In genomic region chr16:51527349-51527748, GRCh38 we compare ENCODE assay signal across 15 cellular contexts.
DNase-seq lines count a peak whose midpoint lies in the region; ATAC-seq and TF ChIP-seq lines count a peak whose summit lies in the region.
"Had no signal": no experiment of that assay in that cellular context is flagged by ENCODE, and none has a peak within 500 bp of the region (broad histone marks: within the 10 kb centered on the region; RNA-seq: fewer than 3 reads in every experiment).

No MANE protein-coding gene starts in this region.

- H3K27me3 Mint-ChIP-seq in H9 (ENCODE audit: low read depth) (no peaks in the 10 kb centered on the region), endodermal cell (ENCODE audit: insufficient read depth) (no peaks in the 10 kb centered on the region), progenitor cell of endocrine pancreas (peaks cover 14% of the 10 kb centered on the region)
- H3K27me3 Mint-ChIP-seq: CD4-positive, alpha-beta memory T cell had no signal

- H4K5ac ChIP-seq in H9 (ENCODE audit: insufficient read length, low read depth, low read length), result no peak overlapping the region

- no peaks in the 10 kb centered on the region for H3K23me2 ChIP-seq in H9 (ENCODE audit: insufficient read length, low read depth, low read length, poor library complexity, severe bottlenecking)

- POLR2A ChIA-PET in PC-3 (lab: Charles Lee; ENCODE audit: unreplicated experiment), result no interaction called here

- BruUV-seq in PC-3 (replicated peaks; lab: Mats Ljungman, UMichigan), result no TSS peak

- CTCF ChIA-PET in PC-3 (lab: Charles Lee), result no interaction called here

- H2AK5ac ChIP-seq in H9 (ENCODE audit: insufficient read length, low read length), result no peak overlapping the region

- no peak for DNase-seq in H9
- DNase-seq in endodermal cell, result no peak
- DNase-seq in right lobe of liver, result no peak
- no peak for DNase-seq in progenitor cell of endocrine pancreas (ENCODE audit: low spot score, unreplicated experiment)
- DNase-seq in PC-3, result no peak
- DNase-seq: 8988T; CD4-positive, alpha-beta memory T cell; DMS153; DMS79; GDM1 had no signal

- H3F3A ChIP-seq in PC-3 (ENCODE audit: low read length, unreplicated experiment), result no peaks in the 10 kb centered on the region

- H3K4me1 ChIP-seq in H9 (ENCODE audit: insufficient read depth, low read length), result no peaks in the 10 kb centered on the region
- H3K4me1 ChIP-seq in endodermal cell (ENCODE audit: control insufficient read depth, insufficient read depth, low read length), result peaks cover 5% of the 10 kb centered on the region
- peaks cover 0 to 32% (median 7%) of the 10 kb centered on the region in 4 donors for H3K4me1 ChIP-seq in right lobe of liver
- no peaks in the 10 kb centered on the region for H3K4me1 ChIP-seq in PC-3 (ENCODE audit: insufficient read depth, low read length)
- H3K4me1 ChIP-seq: BLaER1, HAP-1 had no signal

- H3K56ac ChIP-seq in H9 (ENCODE audit: insufficient read length, low read depth, low read length), result no peak overlapping the region

- WGBS in H9 (ENCODE audit: extremely low coverage, insufficient read length, low lambda C conversion rate), result no CpG with 5 or more reads among the region's 6 CpGs
- 97% methylated on average over 6 of the region's 6 CpGs for WGBS in endodermal cell (ENCODE audit: insufficient coverage in 1 of 2, insufficient read length in 1 of 2), 2 experiments
- WGBS in right lobe of liver (ENCODE audit: insufficient coverage, low coverage, low lambda C conversion rate, missing lambda C conversion rate), result 61% methylated on average over 3 of the region's 6 CpGs

- no peak overlapping the region for H3K4ac ChIP-seq in H9 (ENCODE audit: low read depth, low read length)

- H3K23ac ChIP-seq in H9 (ENCODE audit: insufficient read length, low read depth, low read length), result no peak overlapping the region

- H2BK20ac ChIP-seq in H9 (ENCODE audit: low read depth, low read length, poor library complexity, severe bottlenecking), result no peak overlapping the region

- H3K18ac ChIP-seq in H9 (ENCODE audit: insufficient read length, low read depth, low read length), result no peak overlapping the region

- intact Hi-C loops in right lobe of liver (cut with DNase I), result no loop called here
- intact Hi-C loops in PC-3 (cut with micrococcal nuclease), result no loop called here

- H3T11ph ChIP-seq in H9 (ENCODE audit: low read length), result no peak overlapping the region

- no peak overlapping the region for H3K4me3 Mint-ChIP-seq in H9
- H3K4me3 Mint-ChIP-seq in endodermal cell, result no peak overlapping the region
- no peak overlapping the region for H3K4me3 Mint-ChIP-seq in progenitor cell of endocrine pancreas (ENCODE audit: low read depth)
- H3K4me3 Mint-ChIP-seq: CD14-positive monocyte; CD4-positive, alpha-beta memory T cell had no signal

- no peak overlapping the region for H4K91ac ChIP-seq in H9 (ENCODE audit: insufficient read length, low read depth, low read length)

- H3K27ac Mint-ChIP-seq in H9, result no peak overlapping the region
- H3K27ac Mint-ChIP-seq in endodermal cell, result peak overlapping the region; percentile 44
- peak overlapping the region; percentile 84 for H3K27ac Mint-ChIP-seq in progenitor cell of endocrine pancreas
- H3K27ac Mint-ChIP-seq: CD14-positive monocyte; CD4-positive, alpha-beta memory T cell had no signal

- no peak overlapping the region for H2BK15ac ChIP-seq in H9 (ENCODE audit: low read depth, low read length)

- H3K27ac ChIP-seq in H9 (ENCODE audit: insufficient read length, low read depth, low read length) (no peak overlapping the region), endodermal cell (ENCODE audit: low read depth, low read length) (no peak overlapping the region), right lobe of liver (peak overlapping the region; percentile 4 to 86 (median 85)), PC-3 (ENCODE audit: low read length) (no peak overlapping the region)
- H3K27ac ChIP-seq: BLaER1 had no signal

- ATAC-seq in right lobe of liver (no peak), HG03432 (IDR thresholded peaks at IDR 0.05; ENCODE audit: unreplicated experiment) (no peak), HG03378 (IDR thresholded peaks at IDR 0.05; ENCODE audit: unreplicated experiment) (no peak), PC-3 (no peak)

- H3K9me3 Mint-ChIP-seq in H9 (peaks cover 4 to 7% of the 10 kb centered on the region in 2 experiments), endodermal cell (peaks cover 6% of the 10 kb centered on the region), progenitor cell of endocrine pancreas (ENCODE audit: low read depth) (peaks cover 2% of the 10 kb centered on the region)

- no peak overlapping the region for H3K4me3 ChIP-seq in endodermal cell (ENCODE audit: low read length)
- no peak overlapping the region for H3K4me3 ChIP-seq in right lobe of liver
- no peak overlapping the region for H3K4me3 ChIP-seq in PC-3 (ENCODE audit: low read length)
- H3K4me3 ChIP-seq: BLaER1, HAP-1 had no signal

- H3K27me3 ChIP-seq in H9 (ENCODE audit: insufficient read depth, low read length), result no peaks in the 10 kb centered on the region
- H3K27me3 ChIP-seq in endodermal cell (ENCODE audit: control insufficient read depth, insufficient read depth, low read length, poor library complexity, severe bottlenecking), result no peaks in the 10 kb centered on the region
- no peaks in the 10 kb centered on the region for H3K27me3 ChIP-seq in right lobe of liver
- no peaks in the 10 kb centered on the region for H3K27me3 ChIP-seq in PC-3 (ENCODE audit: low read length)
- H3K27me3 ChIP-seq: BLaER1 had no signal

- H3K79me1 ChIP-seq in H9 (ENCODE audit: insufficient read depth, low read depth, low read length, poor library complexity, severe bottlenecking), result no peaks in the 10 kb centered on the region

- H3K9me3 ChIP-seq in H9 (ENCODE audit: control insufficient read depth, low read depth, low read length) (no peaks in the 10 kb centered on the region), endodermal cell (ENCODE audit: control insufficient read depth, low read length) (peaks cover 2% of the 10 kb centered on the region), right lobe of liver (no peaks in the 10 kb centered on the region), PC-3 (ENCODE audit: low read length) (no peaks in the 10 kb centered on the region)
- H3K9me3 ChIP-seq: HAP-1 had no signal

- no peaks in the 10 kb centered on the region for H3K36me3 ChIP-seq in endodermal cell (ENCODE audit: control insufficient read depth, insufficient read depth, low read length)
- H3K36me3 ChIP-seq in right lobe of liver, result no peaks in the 10 kb centered on the region
- H3K36me3 ChIP-seq in PC-3 (ENCODE audit: low read depth, low read length), result no peaks in the 10 kb centered on the region
- H3K36me3 ChIP-seq: BLaER1, HAP-1 had no signal

- H3K4me1 Mint-ChIP-seq in H9 (peaks cover 22 to 26% of the 10 kb centered on the region in 2 experiments), endodermal cell (peaks cover 28% of the 10 kb centered on the region), progenitor cell of endocrine pancreas (ENCODE audit: low read depth) (peaks cover 20% of the 10 kb centered on the region)
- H3K4me1 Mint-ChIP-seq: CD14-positive monocyte; CD4-positive, alpha-beta memory T cell had no signal

- no peak overlapping the region for H2BK5ac ChIP-seq in H9 (ENCODE audit: insufficient read length, low read length)

- H4K20me1 ChIP-seq in H9 (ENCODE audit: control insufficient read depth, insufficient read depth, insufficient read length) (no peaks in the 10 kb centered on the region), PC-3 (ENCODE audit: low read length) (no peaks in the 10 kb centered on the region)
- H4K20me1 ChIP-seq: BLaER1 had no signal

- H2BK12ac ChIP-seq in H9 (ENCODE audit: insufficient read length, low read depth, low read length), result peak overlapping the region; percentile 12

- H3K9me2 ChIP-seq in PC-3 (replicated peaks; ENCODE audit: low read length), result no peaks in the 10 kb centered on the region

- H3K4me2 ChIP-seq in H9 (ENCODE audit: insufficient read depth, insufficient read length, low read length), result no peak overlapping the region
- no peak overlapping the region for H3K4me2 ChIP-seq in PC-3 (ENCODE audit: low read length)
- H3K4me2 ChIP-seq: BLaER1 had no signal

- no peak overlapping the region for H2BK120ac ChIP-seq in H9 (ENCODE audit: low read depth, low read length, poor library complexity, severe bottlenecking)

- H3K36me3 Mint-ChIP-seq in H9 (ENCODE audit: insufficient read depth in 1 of 3, low read depth in 3 of 3) (peaks cover 1 to 16% (median 3%) of the 10 kb centered on the region in 3 experiments; a peak in 4 of 7 replicates), endodermal cell (ENCODE audit: low read depth) (no peaks in the 10 kb centered on the region), progenitor cell of endocrine pancreas (ENCODE audit: insufficient read depth) (no peaks in the 10 kb centered on the region)
- H3K36me3 Mint-ChIP-seq: CD14-positive monocyte; CD4-positive, alpha-beta memory T cell had no signal

- no peak for TF ChIP-seq POLR2A in right lobe of liver (IDR thresholded peaks at IDR 0.05)

- no peak for TF ChIP-seq CTCF in H9 (conservative IDR thresholded peaks at IDR 0.05)
- TF ChIP-seq CTCF in endodermal cell (conservative IDR thresholded peaks at IDR 0.05), result no peak
- TF ChIP-seq CTCF in right lobe of liver (IDR thresholded peaks at IDR 0.05), result no peak
- TF ChIP-seq CTCF in progenitor cell of endocrine pancreas (IDR thresholded peaks at IDR 0.05; ENCODE audit: unreplicated experiment), result no peak
- no peak for TF ChIP-seq CTCF in PC-3 (conservative IDR thresholded peaks at IDR 0.05; ENCODE audit: low read depth, low read length)

- H3K9ac ChIP-seq in H9 (ENCODE audit: extremely low read depth, insufficient read length, low read length) (no peak overlapping the region), endodermal cell (ENCODE audit: extremely low read depth, low read length, poor library complexity, severe bottlenecking) (no peak overlapping the region), PC-3 (ENCODE audit: low read length) (no peak overlapping the region)
- H3K9ac ChIP-seq: BLaER1 had no signal

- no peak overlapping the region for H4K8ac ChIP-seq in H9 (replicated peaks; ENCODE audit: insufficient read length, low read depth, low read length)

- no peak overlapping the region for H3K14ac ChIP-seq in H9 (ENCODE audit: insufficient read depth, low read length)

- H3K79me2 ChIP-seq in H9 (ENCODE audit: insufficient read depth, low read length) (no peaks in the 10 kb centered on the region), PC-3 (ENCODE audit: low read length) (no peaks in the 10 kb centered on the region)

- H2AFZ ChIP-seq in H9 (ENCODE audit: low read length) (no peak overlapping the region), PC-3 (ENCODE audit: low read length) (no peak overlapping the region)

Comparison
In these comparisons a context has a peak if more than half of its experiments do, and no peak if none do; other contexts are left out.
1. H3K27ac ChIP-seq: peak in right lobe of liver (3 of 3); none in H9 (single experiment), endodermal cell (single experiment) and PC-3 (single experiment).
2. H3K27ac Mint-ChIP-seq: peak in endodermal cell (single experiment) and progenitor cell of endocrine pancreas (single experiment); none in H9 (0 of 3).